In genomic region chr6:12890171-12890790, GRCh38 we compare ENCODE assay signal across 10 cellular contexts.
DNase-seq lines count a peak whose midpoint lies in the region; ATAC-seq and TF ChIP-seq lines count a peak whose summit lies in the region.
"Had no signal": no experiment of that assay in that cellular context is flagged by ENCODE, and none has a peak within 500 bp of the region (broad histone marks: within the 10 kb centered on the region; RNA-seq: fewer than 3 reads in every experiment).

No MANE protein-coding gene starts in this region.

- DNase-seq in activated T-cell treated with anti-CD3 and anti-CD28 coated beads for 24 hours (ENCODE audit: low read depth), result peak; percentile 6
- DNase-seq in activated T-cell treated with anti-CD3 and anti-CD28 coated beads for 4 hours, result no peak
- peak; percentile 47 for DNase-seq in OCI-M1 (lab: John Stamatoyannopoulos, UW)
- peak; percentile 2 for DNase-seq in epithelial cell of esophagus (ENCODE audit: low read depth)
- DNase-seq in stimulated activated CD8-positive, alpha-beta memory T cell treated with anti-CD3 and anti-CD28 coated beads, Interleukin-4, amount 100 ng/mL, for 24 hours (ENCODE audit: low read depth), result peak; percentile 6
- DNase-seq in NCI-H1105 (lab: John Stamatoyannopoulos, UW), result no peak
- no peak for DNase-seq in HPDE6-E6E7 (ENCODE audit: extremely low spot score)
- DNase-seq: EL had no signal

- no peak overlapping the region for H3K4me3 ChIP-seq in epithelial cell of esophagus (ENCODE audit: low read length)

- ATAC-seq in GM19397 (IDR thresholded peaks at IDR 0.05; ENCODE audit: unreplicated experiment), result no peak
- ATAC-seq: stimulated activated effector memory CD8-positive, alpha-beta T cell treated with anti-CD3 and anti-CD28 coated beads, Interleukin-12 subunit alpha, Interleukin-12 subunit beta, amount 100 ng/mL, for 72 hours had no signal

- TF ChIP-seq CTCF in epithelial cell of esophagus (IDR thresholded peaks at IDR 0.05; ENCODE audit: insufficient read depth, low read depth, low read length, missing control alignments), result peak; percentile 58

Comparison
In these comparisons a context has a peak if more than half of its experiments do, and no peak if none do; other contexts are left out.
1. DNase-seq: peak in activated T-cell treated with anti-CD3 and anti-CD28 coated beads for 24 hours (single experiment), OCI-M1 (single experiment), epithelial cell of esophagus (single experiment) and stimulated activated CD8-positive, alpha-beta memory T cell treated with anti-CD3 and anti-CD28 coated beads, Interleukin-4, amount 100 ng/mL, for 24 hours (single experiment); none in activated T-cell treated with anti-CD3 and anti-CD28 coated beads for 4 hours (single experiment), NCI-H1105 (single experiment) and HPDE6-E6E7 (single experiment).